In genomic region chr3:10026084-10026890, GRCh38 we compare ENCODE assay signal across 1 cellular context.
TF ChIP-seq lines count a peak whose summit lies in the region.

TSS of gene FANCD2 (plus strand) at chr3:10026437. CDS start at chr3:10028658, 2,221 bp downstream.

TF ChIP-seq in HepG2, 621 proteins besides CTCF, POLR2A, EP300 and RAD21 (continued from another document and continues in another):
- no peak for TF ChIP-seq HOMEZ (CRISPR knock-in tag; IDR thresholded peaks at IDR 0.05; ENCODE audit: low read depth)
- no peak for TF ChIP-seq CBX2 (IDR thresholded peaks at IDR 0.05; ENCODE audit: low read depth, low read length)
- no peak for TF ChIP-seq CBX2 (CRISPR knock-in tag; IDR thresholded peaks at IDR 0.05; ENCODE audit: low read depth)
- TF ChIP-seq CBX5 (CRISPR knock-in tag; IDR thresholded peaks at IDR 0.05; ENCODE audit: borderline replicate concordance): no peak; the same call in none of the 2 replicates
- TF ChIP-seq MBNL3 (CRISPR knock-in tag; conservative IDR thresholded peaks at IDR 0.05): no peak
- TF ChIP-seq, protein P1, sequence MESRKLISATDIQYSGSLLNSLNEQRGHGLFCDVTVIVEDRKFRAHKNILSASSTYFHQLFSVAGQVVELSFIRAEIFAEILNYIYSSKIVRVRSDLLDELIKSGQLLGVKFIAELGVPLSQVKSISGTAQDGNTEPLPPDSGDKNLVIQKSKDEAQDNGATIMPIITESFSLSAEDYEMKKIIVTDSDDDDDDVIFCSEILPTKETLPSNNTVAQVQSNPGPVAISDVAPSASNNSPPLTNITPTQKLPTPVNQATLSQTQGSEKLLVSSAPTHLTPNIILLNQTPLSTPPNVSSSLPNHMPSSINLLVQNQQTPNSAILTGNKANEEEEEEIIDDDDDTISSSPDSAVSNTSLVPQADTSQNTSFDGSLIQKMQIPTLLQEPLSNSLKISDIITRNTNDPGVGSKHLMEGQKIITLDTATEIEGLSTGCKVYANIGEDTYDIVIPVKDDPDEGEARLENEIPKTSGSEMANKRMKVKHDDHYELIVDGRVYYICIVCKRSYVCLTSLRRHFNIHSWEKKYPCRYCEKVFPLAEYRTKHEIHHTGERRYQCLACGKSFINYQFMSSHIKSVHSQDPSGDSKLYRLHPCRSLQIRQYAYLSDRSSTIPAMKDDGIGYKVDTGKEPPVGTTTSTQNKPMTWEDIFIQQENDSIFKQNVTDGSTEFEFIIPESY (CRISPR knock-in tag; IDR thresholded peaks at IDR 0.05): peak; percentile 21; the same call in 1 of the 2 replicates
- TF ChIP-seq ZBTB38 (CRISPR knock-in tag; IDR thresholded peaks at IDR 0.05): peak; percentile 69
- no peak for TF ChIP-seq PTBP1 (IDR thresholded peaks at IDR 0.05; ENCODE audit: low read depth, low read length, poor library complexity, severe bottlenecking)
- TF ChIP-seq ZNF629 (CRISPR knock-in tag; conservative IDR thresholded peaks at IDR 0.05): peak; percentile 60
- TF ChIP-seq ZNF430 (CRISPR knock-in tag; IDR thresholded peaks at IDR 0.05): peak; percentile 61; the same call in 1 of the 2 replicates
- peak in 1 of 2 experiments; percentile 97; a peak in 3 of 4 replicates for TF ChIP-seq KLF16 (CRISPR knock-in tag; IDR thresholded peaks at IDR 0.05)
- TF ChIP-seq NAIF1 (CRISPR knock-in tag; IDR thresholded peaks at IDR 0.05; ENCODE audit: borderline replicate concordance): peak; percentile 65
- no peak; the same call in 1 of the 2 replicates for TF ChIP-seq ATF7 (IDR thresholded peaks at IDR 0.05)
- TF ChIP-seq ATF7 (CRISPR knock-in tag; IDR thresholded peaks at IDR 0.05): peak; percentile 67; the same call in 1 of the 2 replicates
- no peak for TF ChIP-seq WIZ (CRISPR knock-in tag; IDR thresholded peaks at IDR 0.05)
- no peak for TF ChIP-seq MAFG (CRISPR knock-in tag; IDR thresholded peaks at IDR 0.05)
- peak; percentile 64 for TF ChIP-seq RXRB (CRISPR knock-in tag; IDR thresholded peaks at IDR 0.05; ENCODE audit: borderline replicate concordance)
- TF ChIP-seq, protein P2, sequence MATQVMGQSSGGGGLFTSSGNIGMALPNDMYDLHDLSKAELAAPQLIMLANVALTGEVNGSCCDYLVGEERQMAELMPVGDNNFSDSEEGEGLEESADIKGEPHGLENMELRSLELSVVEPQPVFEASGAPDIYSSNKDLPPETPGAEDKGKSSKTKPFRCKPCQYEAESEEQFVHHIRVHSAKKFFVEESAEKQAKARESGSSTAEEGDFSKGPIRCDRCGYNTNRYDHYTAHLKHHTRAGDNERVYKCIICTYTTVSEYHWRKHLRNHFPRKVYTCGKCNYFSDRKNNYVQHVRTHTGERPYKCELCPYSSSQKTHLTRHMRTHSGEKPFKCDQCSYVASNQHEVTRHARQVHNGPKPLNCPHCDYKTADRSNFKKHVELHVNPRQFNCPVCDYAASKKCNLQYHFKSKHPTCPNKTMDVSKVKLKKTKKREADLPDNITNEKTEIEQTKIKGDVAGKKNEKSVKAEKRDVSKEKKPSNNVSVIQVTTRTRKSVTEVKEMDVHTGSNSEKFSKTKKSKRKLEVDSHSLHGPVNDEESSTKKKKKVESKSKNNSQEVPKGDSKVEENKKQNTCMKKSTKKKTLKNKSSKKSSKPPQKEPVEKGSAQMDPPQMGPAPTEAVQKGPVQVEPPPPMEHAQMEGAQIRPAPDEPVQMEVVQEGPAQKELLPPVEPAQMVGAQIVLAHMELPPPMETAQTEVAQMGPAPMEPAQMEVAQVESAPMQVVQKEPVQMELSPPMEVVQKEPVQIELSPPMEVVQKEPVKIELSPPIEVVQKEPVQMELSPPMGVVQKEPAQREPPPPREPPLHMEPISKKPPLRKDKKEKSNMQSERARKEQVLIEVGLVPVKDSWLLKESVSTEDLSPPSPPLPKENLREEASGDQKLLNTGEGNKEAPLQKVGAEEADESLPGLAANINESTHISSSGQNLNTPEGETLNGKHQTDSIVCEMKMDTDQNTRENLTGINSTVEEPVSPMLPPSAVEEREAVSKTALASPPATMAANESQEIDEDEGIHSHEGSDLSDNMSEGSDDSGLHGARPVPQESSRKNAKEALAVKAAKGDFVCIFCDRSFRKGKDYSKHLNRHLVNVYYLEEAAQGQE (IDR thresholded peaks at IDR 0.05; ENCODE audit: borderline replicate concordance in 1 of 2, low read depth in 1 of 2, low read length in 2 of 2): peak in 1 of 2 experiments; percentile 18; a peak in 1 of 4 replicates
- TF ChIP-seq ZNF33A (CRISPR knock-in tag; IDR thresholded peaks at IDR 0.05; ENCODE audit: borderline replicate concordance): no peak
- 0 out of 2 replicates have a peak, but pooled peaks have one; percentile 42 for TF ChIP-seq JUN (CRISPR knock-in tag; IDR thresholded peaks at IDR 0.05)
- TF ChIP-seq, protein P3, sequence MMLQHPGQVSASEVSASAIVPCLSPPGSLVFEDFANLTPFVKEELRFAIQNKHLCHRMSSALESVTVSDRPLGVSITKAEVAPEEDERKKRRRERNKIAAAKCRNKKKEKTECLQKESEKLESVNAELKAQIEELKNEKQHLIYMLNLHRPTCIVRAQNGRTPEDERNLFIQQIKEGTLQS (CRISPR knock-in tag; IDR thresholded peaks at IDR 0.05): peak; percentile 64
- peak; percentile 50; the same call in 1 of the 2 replicates for TF ChIP-seq SIX1 (CRISPR knock-in tag; IDR thresholded peaks at IDR 0.05; ENCODE audit: borderline replicate concordance)
- TF ChIP-seq MTA3 (CRISPR knock-in tag; IDR thresholded peaks at IDR 0.05): no peak
- TF ChIP-seq, protein P4, sequence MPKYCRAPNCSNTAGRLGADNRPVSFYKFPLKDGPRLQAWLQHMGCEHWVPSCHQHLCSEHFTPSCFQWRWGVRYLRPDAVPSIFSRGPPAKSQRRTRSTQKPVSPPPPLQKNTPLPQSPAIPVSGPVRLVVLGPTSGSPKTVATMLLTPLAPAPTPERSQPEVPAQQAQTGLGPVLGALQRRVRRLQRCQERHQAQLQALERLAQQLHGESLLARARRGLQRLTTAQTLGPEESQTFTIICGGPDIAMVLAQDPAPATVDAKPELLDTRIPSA (CRISPR knock-in tag; IDR thresholded peaks at IDR 0.05; ENCODE audit: borderline replicate concordance): 0 out of 2 replicates have a peak, but pooled peaks have one; percentile 33
- TF ChIP-seq ATAD3A (CRISPR knock-in tag; IDR thresholded peaks at IDR 0.05): no peak
- TF ChIP-seq GMEB1 (CRISPR knock-in tag; IDR thresholded peaks at IDR 0.05; ENCODE audit: borderline replicate concordance): peak; percentile 96
- no peak for TF ChIP-seq CENPBD1 (CRISPR knock-in tag; IDR thresholded peaks at IDR 0.05; ENCODE audit: borderline replicate concordance, low read depth)
- TF ChIP-seq CEBPB (IDR thresholded peaks at IDR 0.05; ENCODE audit: borderline replicate concordance, low read depth, low read length): no peak
- TF ChIP-seq HIVEP1 (CRISPR knock-in tag; IDR thresholded peaks at IDR 0.05): peak; percentile 92
- TF ChIP-seq ZNF24 (IDR thresholded peaks at IDR 0.05): no peak
- TF ChIP-seq JDP2 (CRISPR knock-in tag; IDR thresholded peaks at IDR 0.05; ENCODE audit: borderline replicate concordance): peak; percentile 55; the same call in 1 of the 2 replicates
- TF ChIP-seq, protein P5, sequence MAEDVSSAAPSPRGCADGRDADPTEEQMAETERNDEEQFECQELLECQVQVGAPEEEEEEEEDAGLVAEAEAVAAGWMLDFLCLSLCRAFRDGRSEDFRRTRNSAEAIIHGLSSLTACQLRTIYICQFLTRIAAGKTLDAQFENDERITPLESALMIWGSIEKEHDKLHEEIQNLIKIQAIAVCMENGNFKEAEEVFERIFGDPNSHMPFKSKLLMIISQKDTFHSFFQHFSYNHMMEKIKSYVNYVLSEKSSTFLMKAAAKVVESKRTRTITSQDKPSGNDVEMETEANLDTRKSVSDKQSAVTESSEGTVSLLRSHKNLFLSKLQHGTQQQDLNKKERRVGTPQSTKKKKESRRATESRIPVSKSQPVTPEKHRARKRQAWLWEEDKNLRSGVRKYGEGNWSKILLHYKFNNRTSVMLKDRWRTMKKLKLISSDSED (CRISPR knock-in tag; IDR thresholded peaks at IDR 0.05): 0 out of 2 replicates have a peak, but pooled peaks have one; percentile 46
- TF ChIP-seq, protein P6, sequence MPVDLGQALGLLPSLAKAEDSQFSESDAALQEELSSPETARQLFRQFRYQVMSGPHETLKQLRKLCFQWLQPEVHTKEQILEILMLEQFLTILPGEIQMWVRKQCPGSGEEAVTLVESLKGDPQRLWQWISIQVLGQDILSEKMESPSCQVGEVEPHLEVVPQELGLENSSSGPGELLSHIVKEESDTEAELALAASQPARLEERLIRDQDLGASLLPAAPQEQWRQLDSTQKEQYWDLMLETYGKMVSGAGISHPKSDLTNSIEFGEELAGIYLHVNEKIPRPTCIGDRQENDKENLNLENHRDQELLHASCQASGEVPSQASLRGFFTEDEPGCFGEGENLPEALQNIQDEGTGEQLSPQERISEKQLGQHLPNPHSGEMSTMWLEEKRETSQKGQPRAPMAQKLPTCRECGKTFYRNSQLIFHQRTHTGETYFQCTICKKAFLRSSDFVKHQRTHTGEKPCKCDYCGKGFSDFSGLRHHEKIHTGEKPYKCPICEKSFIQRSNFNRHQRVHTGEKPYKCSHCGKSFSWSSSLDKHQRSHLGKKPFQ (CRISPR knock-in tag; IDR thresholded peaks at IDR 0.05; ENCODE audit: insufficient replicate concordance): no peak
- TF ChIP-seq ZNF839 (CRISPR knock-in tag; IDR thresholded peaks at IDR 0.05; ENCODE audit: borderline replicate concordance): peak; percentile 93; the same call in 1 of the 2 replicates
- no peak for TF ChIP-seq TOPORS (CRISPR knock-in tag; IDR thresholded peaks at IDR 0.05)
- TF ChIP-seq, protein P7, sequence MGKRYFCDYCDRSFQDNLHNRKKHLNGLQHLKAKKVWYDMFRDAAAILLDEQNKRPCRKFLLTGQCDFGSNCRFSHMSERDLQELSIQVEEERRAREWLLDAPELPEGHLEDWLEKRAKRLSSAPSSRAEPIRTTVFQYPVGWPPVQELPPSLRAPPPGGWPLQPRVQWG (CRISPR knock-in tag; IDR thresholded peaks at IDR 0.05; ENCODE audit: borderline replicate concordance, low read depth): no peak
- TF ChIP-seq, protein P8, sequence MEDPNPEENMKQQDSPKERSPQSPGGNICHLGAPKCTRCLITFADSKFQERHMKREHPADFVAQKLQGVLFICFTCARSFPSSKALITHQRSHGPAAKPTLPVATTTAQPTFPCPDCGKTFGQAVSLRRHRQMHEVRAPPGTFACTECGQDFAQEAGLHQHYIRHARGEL (CRISPR knock-in tag; IDR thresholded peaks at IDR 0.05): no peak
- TF ChIP-seq ZNF652 (CRISPR knock-in tag; IDR thresholded peaks at IDR 0.05; ENCODE audit: borderline replicate concordance, low read depth): no peak
